ENCODE assay signal across 21 cellular contexts in genomic region chr17:76368545-76368944, GRCh38. TPM values are rescaled to one million over a fixed set of nuclear protein-coding genes. Genes with fewer than 3 reads are reported as not detected.
DNase-seq lines count a peak whose midpoint lies in the region; ATAC-seq lines count a peak whose summit lies in the region.
"Had no signal": no experiment of that assay in that cellular context is flagged by ENCODE, and none has a peak within 500 bp of the region (broad histone marks: within the 10 kb centered on the region; RNA-seq: fewer than 3 reads in every experiment).

No MANE protein-coding gene starts in this region.

- ATAC-seq in HG03196 (IDR thresholded peaks at IDR 0.05; ENCODE audit: unreplicated experiment) (no peak), GM18868 (IDR thresholded peaks at IDR 0.05; ENCODE audit: unreplicated experiment) (no peak)
- ATAC-seq: activated CD8-positive, alpha-beta T cell treated with anti-CD3 and anti-CD28 coated beads, Interleukin-2, amount 10 ng/mL, durations not matched to agents 7 days and 5 days; effector memory CD8-positive, alpha-beta T cell; left cardiac atrium; T-helper 17 cell had no signal

- intact Hi-C loops in posterior vena cava (cut with DNase I), result no loop called here
- intact Hi-C loops in cardiac septum (cut with DNase I), result no loop called here

- DNase-seq in AG20443 (ENCODE audit: low spot score), result peak; percentile 66
- peak; percentile 51 for DNase-seq in GM04504 (ENCODE audit: low read depth)
- peak; percentile 66 for DNase-seq in SK-N-DZ (ENCODE audit: low spot score)
- peak; percentile 55 for DNase-seq in iris pigment epithelial cell (ENCODE audit: low read depth)
- DNase-seq in posterior vena cava (ENCODE audit: low spot score), result no peak
- DNase-seq in cardiac septum (ENCODE audit: low spot score), result no peak
- DNase-seq: activated B cell treated with CpG ODN at 0.5 μM for 24 hours; activated CD8-positive, alpha-beta T cell treated with anti-CD3 and anti-CD28 coated beads, Interleukin-2, amount 10 ng/mL, durations not matched to agents 7 days and 5 days; Calu3; central memory CD4-positive, alpha-beta T cell; effector memory CD8-positive, alpha-beta T cell; left cardiac atrium; MG63; midbrain; NCI-H1694 treated with DMSO at 0.1 percent for 48 hours; NCI-H345; stimulated activated CD4-positive, alpha-beta T cell treated with anti-CD3 and anti-CD28 coated beads, Interleukin-4, amount 100 ng/mL, for 4 hours; stimulated activated CD8-positive, alpha-beta memory T cell treated with anti-CD3 and anti-CD28 coated beads, Interleukin-4, amount 100 ng/mL, for 48 hours; T-helper 17 cell had no signal

RNA-seq across cellular contexts. Expression of gene PRPSAP1, which starts 14.8 kb away (rescaled TPM):
- polyA plus RNA-seq in SK-N-DZ (2014; cell fraction: cytosol; rRNA removed), result 74.2 and 95.7 TPM in 2 replicates
- polyA plus RNA-seq in SK-N-DZ (2014; cell fraction: nucleus; rRNA removed), result 83.3 and 104 TPM in 2 replicates
- 10 to 100 TPM; 33.7 to 34.8 TPM for total RNA-seq in posterior vena cava
- 25.8 TPM for total RNA-seq in cardiac septum

RNA-seq across cellular contexts. Expression of gene SPHK1, which starts 15.9 kb away (rescaled TPM):
- polyA plus RNA-seq in SK-N-DZ (2014; cell fraction: cytosol; rRNA removed), result 3.7 and 6.7 TPM in 2 replicates
- polyA plus RNA-seq in SK-N-DZ (2014; cell fraction: nucleus; rRNA removed), result 7.1 and 8.8 TPM in 2 replicates
- total RNA-seq in posterior vena cava (10 to 100 TPM; 13.8 to 36.6 TPM), cardiac septum (11.0 TPM)

Comparison
In these comparisons a context has a peak if more than half of its experiments do, and no peak if none do; other contexts are left out.
1. DNase-seq: peak in AG20443 (single experiment), GM04504 (single experiment), SK-N-DZ (single experiment) and iris pigment epithelial cell (single experiment); none in posterior vena cava (single experiment) and cardiac septum (single experiment).